In genomic region chr1:180288894-180289293, GRCh38 we compare ENCODE assay signal across 28 cellular contexts. TPM values are rescaled to one million over a fixed set of nuclear protein-coding genes. Genes with fewer than 3 reads are reported as not detected.
"Had no signal": no experiment of that assay in that cellular context is flagged by ENCODE, and none has a peak within 500 bp of the region (broad histone marks: within the 10 kb centered on the region; RNA-seq: fewer than 3 reads in every experiment).

No MANE protein-coding gene starts in this region.

- H3K9me3 Mint-ChIP-seq: activated CD4-positive, alpha-beta memory T cell treated with anti-CD3 and anti-CD28 coated beads, Interleukin-2, amount 10 ng/mL, durations not matched to agents 7 days and 5 days had no signal

- ATAC-seq: activated CD4-positive, alpha-beta T cell treated with anti-CD3 and anti-CD28 coated beads for 36 hours; SK-N-SH treated with all-trans-retinoic acid at 6 μM for 48 hours had no signal

- H3K4me3 Mint-ChIP-seq: activated CD4-positive, alpha-beta memory T cell treated with anti-CD3 and anti-CD28 coated beads, Interleukin-2, amount 10 ng/mL, durations not matched to agents 7 days and 5 days; activated CD4-positive, alpha-beta T cell treated with anti-CD3 and anti-CD28 coated beads for 36 hours; activated naive CD8-positive, alpha-beta T cell; T-helper 1 cell treated with Interleukin-12 subunit alpha and Interleukin-12 subunit beta and Interleukin-4 antibody, amounts not matched to agents 30 μg/mL and 1 μg/mL, for 36 hours had no signal

- H3K27ac ChIP-seq: cardiac muscle cell, Peyer's patch, RWPE1, SJCRH30, WERI-Rb-1 had no signal

- H3K4me3 ChIP-seq: cardiac muscle cell, Peyer's patch, SJCRH30 had no signal

- H3K9me3 ChIP-seq: Peyer's patch, SJCRH30 had no signal

- H3K27me3 ChIP-seq: cardiac muscle cell, Peyer's patch, SJCRH30 had no signal

- H3K27me3 Mint-ChIP-seq: activated CD4-positive, alpha-beta memory T cell treated with anti-CD3 and anti-CD28 coated beads, Interleukin-2, amount 10 ng/mL, durations not matched to agents 7 days and 5 days; activated CD4-positive, alpha-beta T cell treated with anti-CD3 and anti-CD28 coated beads for 36 hours; activated naive CD8-positive, alpha-beta T cell; brain had no signal

- DNase-seq: activated CD4-positive, alpha-beta memory T cell treated with anti-CD3 and anti-CD28 coated beads, Interleukin-2, amount 10 ng/mL, durations not matched to agents 7 days and 5 days; activated CD4-positive, alpha-beta T cell treated with anti-CD3 and anti-CD28 coated beads for 36 hours; activated CD4-positive, alpha-beta T cell treated with anti-CD3 and anti-CD28 coated beads, Interleukin-2, amount 50 U/mL, for 1 hour; activated effector memory CD4-positive, alpha-beta T cell treated with Interleukin-2 at 50 U/mL for 16 hours; activated naive CD4-positive, alpha-beta T cell; activated T-cell treated with anti-CD3 and anti-CD28 coated beads for 4 hours; KBM-7; NCI-H1092; NCI-H1417; NCI-H1930; NCI-H345; NCI-H510A; NCI-H526 treated with DMSO at 0.1 percent for 48 hours; NK-92 treated with Interleukin-12 subunit alpha and Interleukin-12 subunit beta, amount 100 ng/mL, for 24 hours; Peyer's patch; Right ventricle myocardium superior; SJCRH30; SW 1271; T-helper 9 cell; WERI-Rb-1 had no signal

- H3K36me3 ChIP-seq: cardiac muscle cell, Peyer's patch, SJCRH30 had no signal

- H3K27ac Mint-ChIP-seq: activated CD4-positive, alpha-beta memory T cell treated with anti-CD3 and anti-CD28 coated beads, Interleukin-2, amount 10 ng/mL, durations not matched to agents 7 days and 5 days; activated CD4-positive, alpha-beta T cell treated with anti-CD3 and anti-CD28 coated beads for 36 hours; activated naive CD8-positive, alpha-beta T cell; T-helper 1 cell treated with Interleukin-12 subunit alpha and Interleukin-12 subunit beta and Interleukin-4 antibody, amounts not matched to agents 30 μg/mL and 1 μg/mL, for 36 hours had no signal

- H3K4me1 ChIP-seq: Peyer's patch, SJCRH30 had no signal

RNA-seq across cellular contexts. Expression of gene LHX4, which starts 58.8 kb away (rescaled TPM):
- total RNA-seq: activated CD4-positive, alpha-beta memory T cell treated with anti-CD3 and anti-CD28 coated beads, Interleukin-2, amount 10 ng/mL, durations not matched to agents 7 days and 5 days; activated CD4-positive, alpha-beta T cell treated with anti-CD3 and anti-CD28 coated beads for 36 hours; activated CD8-positive, alpha-beta memory T cell treated with anti-CD3 and anti-CD28 coated beads for 36 hours; cardiac muscle cell; MCF 10A; Right ventricle myocardium superior had no signal
